ENCODE assay signal across 10 cellular contexts in the genomic region with DNA sequence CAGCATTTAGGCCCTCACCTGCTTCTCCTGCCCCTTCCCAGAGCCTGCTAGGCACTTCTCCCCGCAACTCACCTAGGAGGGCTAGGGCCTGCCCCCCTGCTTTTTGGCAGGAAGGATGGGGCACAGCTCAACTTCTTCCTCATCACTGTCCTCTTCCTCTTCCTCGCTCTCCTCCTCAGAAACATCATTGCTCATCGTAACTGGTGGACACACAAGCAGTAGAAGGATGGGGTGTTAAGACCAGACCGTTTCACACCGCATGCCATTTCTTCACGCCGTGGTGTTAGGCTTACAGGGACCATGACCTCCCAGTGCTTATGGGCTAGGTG. TPM values are rescaled to one million over a fixed set of nuclear protein-coding genes. Genes with fewer than 3 reads are reported as not detected.
DNase-seq lines count a peak whose midpoint lies in the region; ATAC-seq, FAIRE-seq and TF ChIP-seq lines count a peak whose summit lies in the region.
"Had no signal": no experiment of that assay in that cellular context is flagged by ENCODE, and none has a peak within 500 bp of the region (broad histone marks: within the 10 kb centered on the region; RNA-seq: fewer than 3 reads in every experiment).

No MANE protein-coding gene starts in this region.

- no peak for FAIRE-seq in keratinocyte (lab: Jason Lieb, UNC)

- H3K36me3 Mint-ChIP-seq in T-helper 17 cell (ENCODE audit: low read depth), result peaks cover 5% of the 10 kb centered on the region

- ATAC-seq in T-helper 17 cell, result no peak

- peaks cover 51% of the 10 kb centered on the region for H3K4me1 ChIP-seq in keratinocyte (ENCODE audit: control insufficient read depth, extremely low read depth, insufficient read depth, low read length)

- peaks cover 16 to 19% of the 10 kb centered on the region in 2 experiments for H3K36me3 ChIP-seq in keratinocyte (ENCODE audit: control insufficient read depth in 2 of 2, extremely low read depth in 1 of 2, insufficient read depth in 2 of 2, low read length in 2 of 2)

- peaks cover 55% of the 10 kb centered on the region for H3K4me1 Mint-ChIP-seq in T-helper 17 cell

- peaks cover 11% of the 10 kb centered on the region for H3K79me2 ChIP-seq in keratinocyte (ENCODE audit: control insufficient read depth, insufficient read depth, low read length)

- H4K20me1 ChIP-seq in keratinocyte (ENCODE audit: control insufficient read depth, extremely low read depth, insufficient read depth, low read length), result peaks cover 18% of the 10 kb centered on the region

- DNase-seq in AG04450 (ENCODE audit: low read depth, low spot score) (no peak), GM12865 (ENCODE audit: low read depth) (no peak), T-helper 17 cell (no peak), keratinocyte (ENCODE audit: low read depth, low spot score) (no peak), SK-N-DZ (ENCODE audit: low spot score) (no peak), NCI-H2227 (lab: John Stamatoyannopoulos, UW; ENCODE audit: unreplicated experiment) (no peak), lower leg skin (ENCODE audit: low spot score in 2 of 2) (no peak)
- no peak for DNase-seq in activated CD4-positive, CD25-positive, alpha-beta regulatory T cell (lab: John Stamatoyannopoulos, UW)
- DNase-seq: DMS79 had no signal

- POLR2A ChIA-PET in AG04450 (lab: Yijun Ruan, JAX), result interaction anchor here (0.6 to 1.9 kb wide), 2 partner anchors 178 to 179 kb away, joined by 3 to 6 read pairs; no protein-coding TSS in a partner anchor

- TF ChIP-seq CTCF in AG04450 (IDR thresholded peaks at IDR 0.05; ENCODE audit: low read depth, low read length) (no peak; the same call in 1 of the 2 replicates), GM12865 (IDR thresholded peaks at IDR 0.05; ENCODE audit: insufficient read depth, low read depth, low read length, missing control alignments) (no peak), keratinocyte (optimal IDR thresholded peaks at IDR 0.05 in 1 of 3, IDR thresholded peaks at IDR 0.05 in 1 of 3, conservative IDR thresholded peaks at IDR 0.05 in 1 of 3; ENCODE audit: extremely low read depth in 1 of 3, insufficient read depth in 2 of 3, low read length in 3 of 3) (no peak), lower leg skin (IDR thresholded peaks at IDR 0.05) (no peak)

- H3K9ac ChIP-seq in keratinocyte (ENCODE audit: control insufficient read depth, extremely low read depth, insufficient read depth, low read length), result no peak overlapping the region

- no peaks in the 10 kb centered on the region; the same call in 1 of the 2 replicates for H3K9me3 ChIP-seq in AG04450 (ENCODE audit: control insufficient read depth, insufficient read depth, low read length)
- H3K9me3 ChIP-seq in T-helper 17 cell (ENCODE audit: control insufficient read depth, low read length, poor library complexity, severe bottlenecking), result no peaks in the 10 kb centered on the region
- no peaks in the 10 kb centered on the region for H3K9me3 ChIP-seq in keratinocyte (ENCODE audit: control insufficient read depth, low read depth, low read length)
- H3K9me3 ChIP-seq: SJSA1 had no signal

- H3K27ac ChIP-seq in AG04450 (ENCODE audit: low read depth, low read length) (no peak overlapping the region), keratinocyte (ENCODE audit: control insufficient read depth, insufficient read depth, low read length) (no peak overlapping the region)
- H3K27ac ChIP-seq: SJSA1 had no signal

- peaks cover 28% of the 10 kb centered on the region for H3K27me3 Mint-ChIP-seq in T-helper 17 cell

- WGBS in lower leg skin, 2 donors, result 82 to 89% methylated on average over 7 of the region's 7 CpGs

- peak overlapping the region; percentile 99 for H3K4me3 Mint-ChIP-seq in T-helper 17 cell

- H3K4me2 ChIP-seq in keratinocyte (ENCODE audit: control insufficient read depth, extremely low read depth, insufficient read depth, low read depth, low read length), result peak overlapping the region; percentile 94

- peak overlapping the region; percentile 20; the same call in 1 of the 2 replicates for H3K4me3 ChIP-seq in AG04450 (ENCODE audit: low read depth, low read length)
- 0 out of 2 replicates have a peak overlapping the region, but pooled peaks have one; percentile 85 for H3K4me3 ChIP-seq in GM12865 (ENCODE audit: low read depth, low read length)
- H3K4me3 ChIP-seq in keratinocyte (ENCODE audit: control insufficient read depth in 2 of 3, extremely low read depth in 1 of 3, insufficient read depth in 2 of 3, low read depth in 1 of 3, low read length in 3 of 3), result peak overlapping the region in 1 of 3 experiments; percentile 74
- no peak overlapping the region for H3K4me3 ChIP-seq in lower leg skin (ENCODE audit: low read depth, poor library complexity, severe bottlenecking)

- no peak overlapping the region for H2AFZ ChIP-seq in keratinocyte (ENCODE audit: control insufficient read depth, low read length)

- no peaks in the 10 kb centered on the region for H3K9me1 ChIP-seq in keratinocyte (ENCODE audit: control insufficient read depth, extremely low read depth, insufficient read depth, low read length)

- intact Hi-C loops in lower leg skin (cut with DNase I; ENCODE audit: low total_unique reads), result loop anchor here (5.0 kb wide), 1 partner anchor 179 kb away; no protein-coding TSS in a partner anchor

- no peak for TF ChIP-seq POLR2A in lower leg skin (IDR thresholded peaks at IDR 0.05)

- peaks cover 19% of the 10 kb centered on the region for H3K27me3 ChIP-seq in AG04450 (ENCODE audit: control insufficient read depth, insufficient read depth, low read length)
- H3K27me3 ChIP-seq in keratinocyte (ENCODE audit: control insufficient read depth, extremely low read depth, insufficient read depth, low read length), result peaks cover 18% of the 10 kb centered on the region

- CTCF ChIA-PET in AG04450 (lab: Charles Lee), result interaction anchor here (0.5 to 6.1 kb wide), 62 partner anchors 8 to 681 kb away, joined by 3 to 127 read pairs (median 4); a partner anchor contains a TSS

- dilution Hi-C loops in keratinocyte (cut with MboI; ENCODE audit: extremely low pct_ligation_motif_present, low sequenced_read_pairs), result no loop called here

- peak overlapping the region; percentile 99 for H3K27ac Mint-ChIP-seq in T-helper 17 cell

RNA-seq across cellular contexts. Expression of a gene that starts 1.6 kb away (rescaled TPM):
- polyA plus RNA-seq in AG04450 (2011; rRNA removed) (31.5 and 41.5 TPM in 2 replicates), keratinocyte (71.6 to 87.7 TPM (median 77.2 TPM) in 3 replicates)
- 37.4 and 47.6 TPM in 2 replicates for polyA minus RNA-seq in AG04450 (2011; rRNA and poly(A)+ RNA removed)
- total RNA-seq in T-helper 17 cell (10 to 100 TPM; 13.1 to 13.8 TPM), lower leg skin (10 to 100 TPM; 24.6 to 37.7 (median 27.4) TPM)
- polyA plus RNA-seq in keratinocyte (2011; ENCODE audit: low read depth), result 36.5 TPM
- polyA plus RNA-seq in keratinocyte (2011; cell fraction: cytosol; rRNA removed), result 55.9 and 96.8 TPM in 2 replicates
- 35.1 and 50.2 TPM in 2 replicates for polyA plus RNA-seq in keratinocyte (2011; cell fraction: nucleus; rRNA removed)
- polyA plus RNA-seq in keratinocyte (2012; ENCODE audit: low replicate concordance), result 61.6 and 114 TPM in 2 replicates
- 53.6 to 89.6 TPM (median 55.0 TPM) in 3 replicates for polyA minus RNA-seq in keratinocyte
- polyA minus RNA-seq in keratinocyte (2011; cell fraction: cytosol; rRNA and poly(A)+ RNA removed), result 35.5 TPM
- polyA minus RNA-seq in keratinocyte (2011; cell fraction: nucleus; rRNA and poly(A)+ RNA removed), result 7.4 and 10.2 TPM in 2 replicates
- 166 and 203 TPM in 2 replicates for polyA plus RNA-seq in SK-N-DZ (2014; cell fraction: cytosol; rRNA removed)
- 82.0 and 159 TPM in 2 replicates for polyA plus RNA-seq in SK-N-DZ (2014; cell fraction: nucleus; rRNA removed)

RNA-seq across cellular contexts. Expression of a gene that starts 5.7 kb away (rescaled TPM):
- polyA plus RNA-seq in AG04450 (2011; rRNA removed) (not detected in 2 replicates), keratinocyte (not detected in 3 replicates)
- polyA minus RNA-seq in AG04450 (2011; rRNA and poly(A)+ RNA removed), result not detected in 2 replicates
- total RNA-seq in T-helper 17 cell (not detected), lower leg skin (not detected)
- polyA plus RNA-seq in keratinocyte (2011; ENCODE audit: low read depth), result 0.46 TPM
- polyA plus RNA-seq in keratinocyte (2011; cell fraction: cytosol; rRNA removed), result not detected in 2 replicates
- polyA plus RNA-seq in keratinocyte (2011; cell fraction: nucleus; rRNA removed), result 0.55 TPM in 1 of 2 replicates, not detected in the other
- polyA plus RNA-seq in keratinocyte (2012; ENCODE audit: low replicate concordance), result 0.44 TPM in 1 of 2 replicates, not detected in the other
- polyA minus RNA-seq in keratinocyte, result not detected in 3 replicates
- polyA minus RNA-seq in keratinocyte (2011; cell fraction: cytosol; rRNA and poly(A)+ RNA removed), result not detected
- polyA minus RNA-seq in keratinocyte (2011; cell fraction: nucleus; rRNA and poly(A)+ RNA removed), result not detected in 2 replicates
- polyA plus RNA-seq in SK-N-DZ (2014; cell fraction: cytosol; rRNA removed), result 0.36 TPM in 2 replicates
- polyA plus RNA-seq in SK-N-DZ (2014; cell fraction: nucleus; rRNA removed), result 3.3 TPM in 1 of 2 replicates, not detected in the other
- total RNA-seq: SJSA1 had no signal

RNA-seq across cellular contexts. Expression of a gene that starts 36.6 kb away (rescaled TPM):
- 71.9 and 82.6 TPM in 2 replicates for polyA plus RNA-seq in AG04450 (2011; rRNA removed)
- 39.5 and 61.5 TPM in 2 replicates for polyA minus RNA-seq in AG04450 (2011; rRNA and poly(A)+ RNA removed)
- total RNA-seq in T-helper 17 cell, result 100 to 1,000 TPM; 411 to 421 TPM
- polyA plus RNA-seq in keratinocyte, result 47.0 to 104 TPM (median 67.2 TPM) in 3 replicates
- polyA plus RNA-seq in keratinocyte (2011; ENCODE audit: low read depth), result 140 TPM
- 24.2 and 48.7 TPM in 2 replicates for polyA plus RNA-seq in keratinocyte (2011; cell fraction: cytosol; rRNA removed)
- 172 and 208 TPM in 2 replicates for polyA plus RNA-seq in keratinocyte (2011; cell fraction: nucleus; rRNA removed)
- polyA plus RNA-seq in keratinocyte (2012; ENCODE audit: low replicate concordance), result 60.5 and 103 TPM in 2 replicates
- 41.9 to 134 TPM (median 45.3 TPM) in 3 replicates for polyA minus RNA-seq in keratinocyte
- 31.8 TPM for polyA minus RNA-seq in keratinocyte (2011; cell fraction: cytosol; rRNA and poly(A)+ RNA removed)
- polyA minus RNA-seq in keratinocyte (2011; cell fraction: nucleus; rRNA and poly(A)+ RNA removed), result 83.5 and 158 TPM in 2 replicates
- polyA plus RNA-seq in SK-N-DZ (2014; cell fraction: cytosol; rRNA removed), result 47.3 and 51.7 TPM in 2 replicates
- 142 and 189 TPM in 2 replicates for polyA plus RNA-seq in SK-N-DZ (2014; cell fraction: nucleus; rRNA removed)
- 100 to 1,000 TPM in 3 of 4 donors, 10 to 100 TPM in 1; 72.2 to 188 (median 116) TPM for total RNA-seq in lower leg skin
